In genomic region chr1:88557044-88557443, GRCh38 we compare ENCODE assay signal across 19 cellular contexts.
"Had no signal": no experiment of that assay in that cellular context is flagged by ENCODE, and none has a peak within 500 bp of the region (broad histone marks: within the 10 kb centered on the region; RNA-seq: fewer than 3 reads in every experiment).

No MANE protein-coding gene starts in this region.

- H3K27me3 ChIP-seq: hepatocyte, pancreas, suprapubic skin, tibial artery, upper lobe of right lung, vagina had no signal

- H3K79me2 ChIP-seq: hepatocyte had no signal

- H3K4me2 ChIP-seq: hepatocyte had no signal

- FAIRE-seq: endothelial cell of umbilical vein, pancreas, small intestine had no signal

- H3K27ac ChIP-seq: hepatocyte, pancreas, suprapubic skin, tibial artery, upper lobe of right lung, vagina had no signal

- H3K36me3 ChIP-seq: pancreas, suprapubic skin, tibial artery, upper lobe of right lung, vagina had no signal

- DNase-seq: effector CD4-positive, alpha-beta T cell; endodermal cell; erythroblast; foreskin melanocyte; head of caudate nucleus; mesendoderm; naive B cell; occipital lobe; pancreas; right cardiac atrium; small intestine; stimulated activated CD4-positive, alpha-beta T cell treated with anti-CD3 and anti-CD28 coated beads, Interleukin-12 subunit alpha, Interleukin-12 subunit beta, amount 100 ng/mL, for 4 hours; stimulated activated naive CD4-positive, alpha-beta T cell treated with Interleukin-2 at 50 U/mL for 16 hours; tibial artery; upper lobe of right lung had no signal

- H3K9me3 ChIP-seq: pancreas, suprapubic skin, tibial artery, upper lobe of right lung, vagina had no signal

- ATAC-seq: pancreas, right cardiac atrium, upper lobe of right lung had no signal

- H3K4me1 ChIP-seq: pancreas, suprapubic skin, tibial artery, upper lobe of right lung, vagina had no signal

- H3K4me3 ChIP-seq: hepatocyte, pancreas, suprapubic skin, tibial artery, upper lobe of right lung, vagina had no signal

- H2AFZ ChIP-seq: hepatocyte had no signal
